In the genomic region with DNA sequence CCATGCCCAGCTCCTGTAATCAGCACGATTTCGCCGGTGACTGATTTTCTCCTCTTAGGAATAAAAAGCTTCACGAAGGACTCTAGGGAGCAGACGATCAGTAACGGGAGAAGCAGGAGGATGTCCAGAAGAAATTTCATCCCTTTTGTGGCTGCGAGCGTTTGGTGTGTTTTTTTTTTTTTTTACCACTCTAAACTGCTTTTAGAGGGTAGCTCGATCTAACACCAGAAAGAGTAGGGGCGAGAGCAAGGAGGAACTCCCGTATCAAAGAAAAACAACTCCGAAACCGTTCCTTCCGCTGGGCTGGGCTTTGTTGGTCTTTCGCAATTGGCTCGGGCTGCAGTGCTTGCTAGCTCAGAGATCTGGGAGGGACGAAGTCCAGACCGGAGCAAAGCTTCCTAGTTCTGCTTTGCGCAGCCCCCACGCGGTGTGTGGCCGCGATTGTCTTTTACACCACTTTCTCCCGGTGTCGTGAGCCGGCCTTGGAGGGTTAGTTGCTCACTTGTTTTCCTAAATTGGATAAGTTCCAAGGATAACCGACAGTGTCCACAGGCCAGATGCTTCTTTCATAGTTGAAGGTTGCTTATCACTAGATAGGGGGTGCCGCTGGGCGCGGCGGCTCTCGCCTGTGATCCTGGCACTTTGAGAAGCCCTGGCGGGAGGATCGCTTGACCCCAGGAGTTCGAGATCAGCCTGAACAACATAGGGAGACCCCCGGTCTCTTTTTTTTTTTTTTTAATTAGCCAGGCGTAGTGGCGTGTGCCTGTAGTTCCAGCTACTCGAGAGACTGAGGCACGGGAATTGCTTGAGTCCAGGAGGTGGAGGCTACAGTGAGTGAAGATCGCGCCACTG, we compare ENCODE assay signal across 8 cellular contexts. TPM values are rescaled to one million over a fixed set of nuclear protein-coding genes. Genes with fewer than 3 reads are reported as not detected.
A peak's percentile ranks its signal among the peaks of the same experiment; 100 is the strongest.
DNase-seq lines count a peak whose midpoint lies in the region; ATAC-seq and TF ChIP-seq lines count a peak whose summit lies in the region.

A gene with protein sequence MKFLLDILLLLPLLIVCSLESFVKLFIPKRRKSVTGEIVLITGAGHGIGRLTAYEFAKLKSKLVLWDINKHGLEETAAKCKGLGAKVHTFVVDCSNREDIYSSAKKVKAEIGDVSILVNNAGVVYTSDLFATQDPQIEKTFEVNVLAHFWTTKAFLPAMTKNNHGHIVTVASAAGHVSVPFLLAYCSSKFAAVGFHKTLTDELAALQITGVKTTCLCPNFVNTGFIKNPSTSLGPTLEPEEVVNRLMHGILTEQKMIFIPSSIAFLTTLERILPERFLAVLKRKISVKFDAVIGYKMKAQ (minus strand): TSS at position 258 of the 852 bp plus-strand sequence. CDS start 118 bp downstream, at position 140.

- peak; percentile 61 for TF ChIP-seq POLR2A in ovary (IDR thresholded peaks at IDR 0.05)
- TF ChIP-seq POLR2A in thyroid gland (IDR thresholded peaks at IDR 0.05): peak in 1 of 2 donors; percentile 82

- 0 to 1% (median 0%) methylated on average over 42 of the region's 42 CpGs for WGBS in ovary, 3 donors
- 4% methylated on average over 42 of the region's 42 CpGs for WGBS in thyroid gland, 2 donors

- no peaks in the 10 kb centered on the region for H3K9me3 ChIP-seq in ovary
- no peaks in the 10 kb centered on the region for H3K9me3 ChIP-seq in thyroid gland

- TF ChIP-seq EP300 in ovary (IDR thresholded peaks at IDR 0.05): no peak

- ATAC-seq in HG02759 (IDR thresholded peaks at IDR 0.05; ENCODE audit: unreplicated experiment) (peak; percentile 100), Right ventricle myocardium inferior (peak; percentile 100)

- TF ChIP-seq CTCF in GM12865 (IDR thresholded peaks at IDR 0.05; ENCODE audit: insufficient read depth, low read depth, low read length, missing control alignments) (no peak), ovary (IDR thresholded peaks at IDR 0.05) (peak in 1 of 3 donors; percentile 20), thyroid gland (IDR thresholded peaks at IDR 0.05) (peak in 2 of 6 experiments; percentile 12 to 19)

- intact Hi-C loops in Right ventricle myocardium inferior (cut with DNase I) (loop anchor here (1.0 kb wide), 1 partner anchor 31 kb away; the partner anchor contains the start of gene NUDT9), ovary (cut with DNase I) (no loop called here), thyroid gland (cut with DNase I) (no loop called here)

- DNase-seq in GM12865 (ENCODE audit: low read depth) (peak; percentile 95), NCI-H1417 (lab: John Stamatoyannopoulos, UW) (peak; percentile 82 to 95 (median 86)), SW 1271 (lab: John Stamatoyannopoulos, UW) (peak; percentile 83 to 88), Right ventricle myocardium inferior (ENCODE audit: missing footprints) (peak; percentile 95), ovary (peak; percentile 88 to 91 (median 91)), thyroid gland (peak; percentile 84 to 86)
- peak; percentile 52 for DNase-seq in activated naive CD8-positive, alpha-beta T cell treated with anti-CD3 and anti-CD28 coated beads, Interleukin-2, amount 50 U/mL, for 16 hours (ENCODE audit: low read depth, low spot score)

- H3K4me3 ChIP-seq in GM12865 (ENCODE audit: low read depth, low read length): peak within 1 kb of the TSS; percentile 87
- H3K4me3 ChIP-seq in ovary: peak within 1 kb of the TSS; percentile 70
- peak within 1 kb of the TSS; percentile 30 to 67 (median 41) for H3K4me3 ChIP-seq in thyroid gland (replicated peaks in 1 of 3)

- H3K27ac ChIP-seq in ovary: peak within 1 kb of the TSS; percentile 15 to 78
- H3K27ac ChIP-seq in thyroid gland: peak within 1 kb of the TSS; percentile 77 to 90 (median 81)

- H3K4me1 ChIP-seq in ovary (ENCODE audit: insufficient read depth): peaks cover 8% of the 10 kb centered on the region
- peaks cover 0 to 8% of the 10 kb centered on the region in 2 donors for H3K4me1 ChIP-seq in thyroid gland

- H3K27me3 ChIP-seq in ovary (no peaks in the 10 kb centered on the region), thyroid gland (no peaks in the 10 kb centered on the region)

- H3K36me3 ChIP-seq in ovary (no peaks in the 10 kb centered on the region), thyroid gland (no peaks in the 10 kb centered on the region)

RNA-seq across cellular contexts. Expression of the gene that starts here (rescaled TPM):
- 13.6 TPM for total RNA-seq in Right ventricle myocardium inferior
- 100 to 1,000 TPM in 1 of 7 donors, 10 to 100 TPM in 6; 33.0 to 106 (median 50.8) TPM for total RNA-seq in ovary
- polyA plus RNA-seq in ovary: 100 to 1,000 TPM in 1 of 2 donors, 10 to 100 TPM in 1; 85.8 to 106 TPM
- total RNA-seq in thyroid gland: 100 to 1,000 TPM in 1 of 4 donors, 10 to 100 TPM in 3; 23.4 to 147 (median 61.8) TPM

Comparison
In these comparisons a context has a peak if more than half of its experiments do, and no peak if none do; other contexts are left out.
1. Peak in every context shown above with its lines: DNase-seq, ATAC-seq, H3K4me3 ChIP-seq and H3K27ac ChIP-seq.